ENCODE assay signal across 2 cellular contexts in genomic region chr3:152120606-152121291, GRCh38.
TF ChIP-seq lines count a peak whose summit lies in the region.

No MANE protein-coding gene starts in this region.

TF ChIP-seq in endothelial cell of umbilical vein, 7 proteins besides CTCF, POLR2A, EP300 and RAD21:
- no peak for TF ChIP-seq MYC (IDR thresholded peaks at IDR 0.05; ENCODE audit: low read depth, low read length)
- no peak for TF ChIP-seq EZH2 (IDR thresholded peaks at IDR 0.05; ENCODE audit: borderline replicate concordance, low read depth, low read length, severe bottlenecking)
- no peak for TF ChIP-seq MAX (IDR thresholded peaks at IDR 0.05; ENCODE audit: insufficient read depth, insufficient read length)
- no peak for TF ChIP-seq JUN (IDR thresholded peaks at IDR 0.05; ENCODE audit: borderline replicate concordance, insufficient read depth, insufficient read length, low read depth)
- no peak for TF ChIP-seq FOS (IDR thresholded peaks at IDR 0.05; ENCODE audit: borderline replicate concordance, insufficient read depth, low read length)
- no peak for TF ChIP-seq GATA2 (IDR thresholded peaks at IDR 0.05; ENCODE audit: insufficient read depth, insufficient read length, low read depth, low read length)
- TF ChIP-seq POLR2AphosphoS5 (IDR thresholded peaks at IDR 0.05; ENCODE audit: insufficient read depth, low read depth, low read length) = no peak

TF ChIP-seq in HepG2, 621 proteins besides CTCF, POLR2A, EP300 and RAD21:
- no peak for TF ChIP-seq ZBTB44 (CRISPR knock-in tag; IDR thresholded peaks at IDR 0.05)
- no peak for TF ChIP-seq SATB2 (CRISPR knock-in tag; IDR thresholded peaks at IDR 0.05)
- no peak for TF ChIP-seq ESRRA (CRISPR knock-in tag; IDR thresholded peaks at IDR 0.05; ENCODE audit: low read depth)
- no peak for TF ChIP-seq ZFP36L1 (CRISPR knock-in tag; IDR thresholded peaks at IDR 0.05)
- no peak for TF ChIP-seq CSRNP1 (CRISPR knock-in tag; IDR thresholded peaks at IDR 0.05)
TF ChIP-seq in HepG2: peak in this region for 0.
